In the genomic region with DNA sequence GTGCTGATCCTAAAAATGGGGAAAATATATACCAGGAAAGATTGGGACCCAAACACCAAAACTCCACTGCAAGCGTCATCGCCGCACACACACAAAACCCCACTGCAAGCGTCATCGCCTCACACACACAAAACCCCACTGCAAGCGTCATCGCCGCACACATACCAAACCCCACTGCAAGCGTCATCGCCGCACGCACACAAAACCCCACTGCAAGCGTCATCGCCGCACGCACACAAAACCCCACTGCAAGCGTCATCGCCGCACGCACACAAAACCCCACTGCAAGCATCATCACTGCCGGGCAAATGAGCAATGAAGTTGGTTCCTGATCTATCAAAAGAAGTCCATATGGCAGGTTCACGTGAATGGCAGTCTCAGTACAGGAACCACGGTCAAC, we compare ENCODE assay signal across 38 cellular contexts.
"Had no signal": no experiment of that assay in that cellular context is flagged by ENCODE, and none has a peak within 500 bp of the region (broad histone marks: within the 10 kb centered on the region; RNA-seq: fewer than 3 reads in every experiment).

No MANE protein-coding gene starts in this region.

- H3K9me3 Mint-ChIP-seq: activated naive CD4-positive, alpha-beta T cell treated with anti-CD3 and anti-CD28 coated beads for 36 hours; activated naive CD4-positive, alpha-beta T cell treated with anti-CD3 and anti-CD28 coated beads, Interleukin-2, amount 10 ng/mL, durations not matched to agents 7 days and 5 days; activated naive CD4-positive, alpha-beta T cell treated with anti-CD3 and anti-CD28 coated beads, Interleukin-2, amount 50 U/mL, for 24 hours; activated naive CD4-positive, alpha-beta T cell treated with anti-CD3 and anti-CD28 coated beads, Interleukin-2, amount 50 U/mL, for 72 hours; activated naive CD8-positive, alpha-beta T cell treated with anti-CD3 and anti-CD28 coated beads for 36 hours; activated naive CD8-positive, alpha-beta T cell treated with anti-CD3 and anti-CD28 coated beads, Interleukin-2, amount 10 ng/mL, durations not matched to agents 7 days and 5 days; activated naive CD8-positive, alpha-beta T cell treated with anti-CD3 and anti-CD28 coated beads, Interleukin-2, amount 50 U/mL, for 24 hours; activated T-cell treated with anti-CD3 and anti-CD28 coated beads, Interleukin-2, amount 50 U/mL, for 24 hours; activated T-cell treated with anti-CD3 and anti-CD28 coated beads, Interleukin-2, amount 50 U/mL, for 4 hours; activated T-cell treated with anti-CD3 and anti-CD28 coated beads, Interleukin-2, amount 50 U/mL, for 72 hours; activated T-helper 1 cell treated with anti-CD3 and anti-CD28 coated beads, Interleukin-12 subunit alpha, Interleukin-12 subunit beta, Interleukin-2, Interleukin-4 antibody, amounts not matched to agents 30 ng/mL and 10 ng/mL and 1 ng/mL, durations not matched to agents 14 hours and 24 hours and 36 hours; activated T-helper 17 cell treated with anti-CD3 and anti-CD28 coated beads, Interleukin-2, amount 50 U/mL, for 72 hours; activated T-helper 2 cell treated with anti-CD3 and anti-CD28 coated beads, Interferon-gamma antibody, Interleukin-2, Interleukin-4, amounts not matched to agents 10 μg/mL and 5 μg/mL and 100 μg/mL, durations not matched to agents 14 hours and 24 hours and 36 hours; brain; central memory CD8-positive, alpha-beta T cell had no signal

- DNase-seq: activated effector memory CD4-positive, alpha-beta T cell treated with anti-CD3 and anti-CD28 coated beads, Interleukin-2, amount 50 U/mL, for 16 hours; activated effector memory CD4-positive, alpha-beta T cell treated with Interleukin-2 at 50 U/mL for 16 hours; activated gamma-delta T cell; activated gamma-delta T cell treated with Interleukin-2 at 50 U/mL for 16 hours; activated naive CD4-positive, alpha-beta T cell; activated naive CD4-positive, alpha-beta T cell treated with anti-CD3 and anti-CD28 coated beads for 36 hours; activated naive CD4-positive, alpha-beta T cell treated with anti-CD3 and anti-CD28 coated beads, Interleukin-2, amount 10 ng/mL, durations not matched to agents 7 days and 5 days; activated naive CD4-positive, alpha-beta T cell treated with anti-CD3 and anti-CD28 coated beads, Interleukin-2, amount 50 U/mL, for 16 hours; activated naive CD4-positive, alpha-beta T cell treated with Interleukin-2 at 50 U/mL for 16 hours; activated naive CD8-positive, alpha-beta T cell treated with anti-CD3 and anti-CD28 coated beads for 36 hours; activated naive CD8-positive, alpha-beta T cell treated with anti-CD3 and anti-CD28 coated beads, Interleukin-2, amount 10 ng/mL, durations not matched to agents 7 days and 5 days; activated naive CD8-positive, alpha-beta T cell treated with anti-CD3 and anti-CD28 coated beads, Interleukin-2, amount 50 U/mL, for 24 hours; activated T-cell treated with anti-CD3 and anti-CD28 coated beads, Interleukin-2, amount 50 U/mL, for 1 hour; activated T-cell treated with anti-CD3 and anti-CD28 coated beads, Interleukin-2, amount 50 U/mL, for 24 hours; activated T-cell treated with anti-CD3 and anti-CD28 coated beads, Interleukin-2, amount 50 U/mL, for 4 hours; activated T-cell treated with anti-CD3 and anti-CD28 coated beads, Interleukin-2, amount 50 U/mL, for 48 hours; activated T-cell treated with anti-CD3 and anti-CD28 coated beads, Interleukin-2, amount 50 U/mL, for 72 hours; adrenal gland; amniotic stem cell; amygdala; aorta; body of pancreas; brain microvascular endothelial cell; caudate nucleus; central memory CD4-positive, alpha-beta T cell; cerebellar nuclear complex had no signal

- H3K4me3 Mint-ChIP-seq: activated naive CD4-positive, alpha-beta T cell treated with anti-CD3 and anti-CD28 coated beads for 36 hours; activated naive CD4-positive, alpha-beta T cell treated with anti-CD3 and anti-CD28 coated beads, Interleukin-2, amount 10 ng/mL, durations not matched to agents 7 days and 5 days; activated naive CD4-positive, alpha-beta T cell treated with anti-CD3 and anti-CD28 coated beads, Interleukin-2, amount 50 U/mL, for 24 hours; activated naive CD8-positive, alpha-beta T cell; activated naive CD8-positive, alpha-beta T cell treated with anti-CD3 and anti-CD28 coated beads for 36 hours; activated naive CD8-positive, alpha-beta T cell treated with anti-CD3 and anti-CD28 coated beads, Interleukin-2, amount 10 ng/mL, durations not matched to agents 7 days and 5 days; activated naive CD8-positive, alpha-beta T cell treated with anti-CD3 and anti-CD28 coated beads, Interleukin-2, amount 50 U/mL, for 24 hours; activated T-cell treated with anti-CD3 and anti-CD28 coated beads, Interleukin-2, amount 50 U/mL, for 24 hours; activated T-cell treated with anti-CD3 and anti-CD28 coated beads, Interleukin-2, amount 50 U/mL, for 4 hours; activated T-cell treated with anti-CD3 and anti-CD28 coated beads, Interleukin-2, amount 50 U/mL, for 72 hours; activated T-helper 1 cell treated with anti-CD3 and anti-CD28 coated beads, Interleukin-12 subunit alpha, Interleukin-12 subunit beta, Interleukin-2, Interleukin-4 antibody, amounts not matched to agents 30 ng/mL and 10 ng/mL and 1 ng/mL, durations not matched to agents 14 hours and 24 hours and 36 hours; activated T-helper 17 cell treated with anti-CD3 and anti-CD28 coated beads, Interleukin-2, amount 50 U/mL, for 72 hours; brain; central memory CD8-positive, alpha-beta T cell had no signal

- H3K27ac ChIP-seq: adrenal gland, ascending aorta, body of pancreas, brain microvascular endothelial cell, breast epithelium, cardiac muscle cell had no signal

- H3K36me3 ChIP-seq: adrenal gland, brain microvascular endothelial cell, breast epithelium, cardiac muscle cell had no signal

- H3K9me3 ChIP-seq: adrenal gland, ascending aorta, body of pancreas, breast epithelium had no signal

- H3K27ac Mint-ChIP-seq: activated naive CD4-positive, alpha-beta T cell treated with anti-CD3 and anti-CD28 coated beads for 36 hours; activated naive CD4-positive, alpha-beta T cell treated with anti-CD3 and anti-CD28 coated beads, Interleukin-2, amount 10 ng/mL, durations not matched to agents 7 days and 5 days; activated naive CD4-positive, alpha-beta T cell treated with anti-CD3 and anti-CD28 coated beads, Interleukin-2, amount 50 U/mL, for 24 hours; activated naive CD4-positive, alpha-beta T cell treated with anti-CD3 and anti-CD28 coated beads, Interleukin-2, amount 50 U/mL, for 72 hours; activated naive CD8-positive, alpha-beta T cell; activated naive CD8-positive, alpha-beta T cell treated with anti-CD3 and anti-CD28 coated beads for 36 hours; activated naive CD8-positive, alpha-beta T cell treated with anti-CD3 and anti-CD28 coated beads, Interleukin-2, amount 10 ng/mL, durations not matched to agents 7 days and 5 days; activated naive CD8-positive, alpha-beta T cell treated with anti-CD3 and anti-CD28 coated beads, Interleukin-2, amount 50 U/mL, for 24 hours; activated T-cell treated with anti-CD3 and anti-CD28 coated beads, Interleukin-2, amount 50 U/mL, for 24 hours; activated T-cell treated with anti-CD3 and anti-CD28 coated beads, Interleukin-2, amount 50 U/mL, for 72 hours; activated T-helper 1 cell treated with anti-CD3 and anti-CD28 coated beads, Interleukin-12 subunit alpha, Interleukin-12 subunit beta, Interleukin-2, Interleukin-4 antibody, amounts not matched to agents 30 ng/mL and 10 ng/mL and 1 ng/mL, durations not matched to agents 14 hours and 24 hours and 36 hours; activated T-helper 17 cell treated with anti-CD3 and anti-CD28 coated beads, Interleukin-2, amount 50 U/mL, for 72 hours; activated T-helper 2 cell treated with anti-CD3 and anti-CD28 coated beads, Interferon-gamma antibody, Interleukin-2, Interleukin-4, amounts not matched to agents 10 μg/mL and 5 μg/mL and 100 μg/mL, durations not matched to agents 14 hours and 24 hours and 36 hours had no signal

- H3K4me3 ChIP-seq: adrenal gland, ascending aorta, body of pancreas, breast epithelium, cardiac muscle cell had no signal

- FAIRE-seq: astrocyte had no signal

- ATAC-seq: activated naive CD4-positive, alpha-beta T cell treated with anti-CD3 and anti-CD28 coated beads, Interleukin-2, amount 50 U/mL, for 72 hours; activated naive CD8-positive, alpha-beta T cell treated with anti-CD3 and anti-CD28 coated beads, Interleukin-2, amount 50 U/mL, for 24 hours; activated T-cell treated with anti-CD3 and anti-CD28 coated beads, Interleukin-2, amount 50 U/mL, for 4 hours; activated T-cell treated with anti-CD3 and anti-CD28 coated beads, Interleukin-2, amount 50 U/mL, for 72 hours; activated T-helper 17 cell treated with anti-CD3 and anti-CD28 coated beads, Interleukin-2, amount 50 U/mL, for 72 hours; body of pancreas had no signal

- H3K36me3 Mint-ChIP-seq: activated naive CD4-positive, alpha-beta T cell treated with anti-CD3 and anti-CD28 coated beads, Interleukin-2, amount 10 ng/mL, durations not matched to agents 7 days and 5 days; brain had no signal

- H3K4me1 Mint-ChIP-seq: activated naive CD4-positive, alpha-beta T cell treated with anti-CD3 and anti-CD28 coated beads, Interleukin-2, amount 10 ng/mL, durations not matched to agents 7 days and 5 days; activated naive CD4-positive, alpha-beta T cell treated with anti-CD3 and anti-CD28 coated beads, Interleukin-2, amount 50 U/mL, for 24 hours; activated naive CD8-positive, alpha-beta T cell treated with anti-CD3 and anti-CD28 coated beads, Interleukin-2, amount 10 ng/mL, durations not matched to agents 7 days and 5 days; activated T-helper 17 cell treated with anti-CD3 and anti-CD28 coated beads, Interleukin-2, amount 50 U/mL, for 72 hours had no signal

- H3K27me3 ChIP-seq: adrenal gland, ascending aorta, body of pancreas, brain microvascular endothelial cell, breast epithelium, cardiac muscle cell had no signal

- H3K4me1 ChIP-seq: ascending aorta, body of pancreas, breast epithelium had no signal

- H3K27me3 Mint-ChIP-seq: activated naive CD4-positive, alpha-beta T cell treated with anti-CD3 and anti-CD28 coated beads, Interleukin-2, amount 10 ng/mL, durations not matched to agents 7 days and 5 days; activated naive CD4-positive, alpha-beta T cell treated with anti-CD3 and anti-CD28 coated beads, Interleukin-2, amount 50 U/mL, for 24 hours; activated naive CD8-positive, alpha-beta T cell; activated naive CD8-positive, alpha-beta T cell treated with anti-CD3 and anti-CD28 coated beads for 36 hours; activated naive CD8-positive, alpha-beta T cell treated with anti-CD3 and anti-CD28 coated beads, Interleukin-2, amount 10 ng/mL, durations not matched to agents 7 days and 5 days; activated naive CD8-positive, alpha-beta T cell treated with anti-CD3 and anti-CD28 coated beads, Interleukin-2, amount 50 U/mL, for 24 hours; activated T-cell treated with anti-CD3 and anti-CD28 coated beads, Interleukin-2, amount 50 U/mL, for 24 hours; activated T-helper 17 cell treated with anti-CD3 and anti-CD28 coated beads, Interleukin-2, amount 50 U/mL, for 72 hours; central memory CD8-positive, alpha-beta T cell had no signal
